ENCODE assay signal across 8 cellular contexts in the genomic region with DNA sequence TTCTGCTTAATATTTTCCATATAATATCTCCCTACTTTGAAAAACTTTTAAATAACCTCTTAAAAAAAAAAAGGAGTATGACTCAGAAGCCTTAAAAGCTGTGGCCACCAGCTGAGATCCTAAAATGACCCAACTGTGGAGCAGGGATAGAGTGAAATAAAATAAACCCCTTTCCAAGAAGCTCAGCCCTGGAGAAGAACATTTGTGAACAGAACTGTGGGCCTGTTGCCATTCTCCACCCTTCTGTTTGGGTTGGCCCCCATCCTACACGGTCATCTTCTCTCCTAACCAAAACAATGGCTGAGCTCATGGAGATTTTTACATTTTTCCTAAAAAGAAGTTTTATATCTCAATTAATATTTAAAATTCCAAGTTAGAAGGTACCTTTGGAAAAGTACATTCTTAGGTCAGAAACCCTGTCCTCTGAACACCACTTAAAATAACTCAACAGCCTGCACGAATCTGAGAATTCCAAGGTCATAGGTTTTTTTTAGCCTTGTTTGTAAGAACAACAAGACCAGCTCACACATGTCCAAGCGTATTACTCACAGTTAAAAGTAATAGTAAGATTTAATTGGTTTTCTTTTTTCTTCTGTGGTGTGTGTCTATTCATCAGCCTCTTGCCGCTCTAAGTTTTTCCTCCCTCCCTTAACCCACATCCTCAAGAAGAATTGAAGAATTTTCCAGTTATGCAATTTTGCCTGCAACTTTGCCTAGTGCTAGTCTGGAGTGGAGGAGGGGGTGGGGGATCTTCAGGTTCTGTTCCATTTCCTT.
A peak's percentile ranks its signal among the peaks of the same experiment; 100 is the strongest.
DNase-seq lines count a peak whose midpoint lies in the region; ATAC-seq, FAIRE-seq and TF ChIP-seq lines count a peak whose summit lies in the region.
"Had no signal": no experiment of that assay in that cellular context is flagged by ENCODE, and none has a peak within 500 bp of the region (broad histone marks: within the 10 kb centered on the region; RNA-seq: fewer than 3 reads in every experiment).

No MANE protein-coding gene starts in this region.

- dilution Hi-C loops in endothelial cell of umbilical vein (cut with MboI; ENCODE audit: extremely low pct_ligation_motif_present, low sequenced_read_pairs), result no loop called here

- H3K4me3 ChIP-seq in NB4 (ENCODE audit: low read depth, low read length) (no peak overlapping the region), endothelial cell of umbilical vein (replicated peaks in 1 of 3; ENCODE audit: insufficient read depth in 1 of 3, low read depth in 1 of 3, low read length in 3 of 3) (no peak overlapping the region), mesodermal cell (ENCODE audit: extremely low read depth, insufficient read depth, low read length, poor library complexity, severe bottlenecking) (no peak overlapping the region), uterus (no peak overlapping the region)
- H3K4me3 ChIP-seq: K562 had no signal

- H4K20me1 ChIP-seq in endothelial cell of umbilical vein (replicated peaks; ENCODE audit: control insufficient read depth, extremely low read depth, insufficient read depth, low read length), result no peaks in the 10 kb centered on the region

- CTCF ChIA-PET in endothelial cell of umbilical vein (lab: Charles Lee), result interaction anchor here (0.7 to 3.3 kb wide), 10 partner anchors 12 to 180 kb away, joined by 3 to 21 read pairs (median 6); no protein-coding TSS in a partner anchor

- peak overlapping the region; percentile 60 for H3K9ac ChIP-seq in endothelial cell of umbilical vein (replicated peaks; ENCODE audit: extremely low read depth, insufficient read depth, low read length)

- peak overlapping the region; percentile 9 for H2AFZ ChIP-seq in endothelial cell of umbilical vein (ENCODE audit: low read depth, low read length)

- TF ChIP-seq CTCF in NB4 (IDR thresholded peaks at IDR 0.05; ENCODE audit: low read depth, low read length), result no peak
- no peak for TF ChIP-seq CTCF in endothelial cell of umbilical vein (IDR thresholded peaks at IDR 0.05; ENCODE audit: extremely low read depth in 1 of 2, insufficient read depth in 1 of 2, low read depth in 1 of 2, low read length in 2 of 2)
- TF ChIP-seq CTCF in uterus (IDR thresholded peaks at IDR 0.05), result no peak

- peak overlapping the region; percentile 76 for H3K4me2 ChIP-seq in endothelial cell of umbilical vein (ENCODE audit: insufficient read depth, low read length)

- H3K36me3 ChIP-seq in endothelial cell of umbilical vein (ENCODE audit: control insufficient read depth in 2 of 2, extremely low read depth in 1 of 2, insufficient read depth in 2 of 2, low read length in 2 of 2), result no peaks in the 10 kb centered on the region
- H3K36me3 ChIP-seq in mesodermal cell (ENCODE audit: control insufficient read depth, insufficient read depth, low read length), result no peaks in the 10 kb centered on the region
- no peaks in the 10 kb centered on the region for H3K36me3 ChIP-seq in uterus

- no peaks in the 10 kb centered on the region for H3K79me2 ChIP-seq in endothelial cell of umbilical vein (ENCODE audit: control insufficient read depth, insufficient read depth, low read length)

- H3K4me1 ChIP-seq in endothelial cell of umbilical vein (ENCODE audit: control insufficient read depth, extremely low read depth, insufficient read depth, low read length) (peaks cover 39% of the 10 kb centered on the region), mesodermal cell (ENCODE audit: control insufficient read depth, insufficient read depth, low read length, poor library complexity, severe bottlenecking) (peaks cover 55% of the 10 kb centered on the region), uterus (no peaks in the 10 kb centered on the region)

- peak; percentile 66 for FAIRE-seq in endothelial cell of umbilical vein (lab: Jason Lieb, UNC)
- FAIRE-seq: K562 had no signal

- no peaks in the 10 kb centered on the region for H3K27me3 ChIP-seq in endothelial cell of umbilical vein (ENCODE audit: control insufficient read depth in 2 of 2, insufficient read depth in 2 of 2, low read length in 2 of 2)
- H3K27me3 ChIP-seq in uterus, result no peaks in the 10 kb centered on the region

- H3K27ac ChIP-seq in endothelial cell of umbilical vein (ENCODE audit: insufficient read depth, low read depth, low read length), result peak overlapping the region; percentile 86
- H3K27ac ChIP-seq in mesodermal cell (ENCODE audit: low read depth, low read length, severe bottlenecking), result peak overlapping the region; percentile 53
- peak overlapping the region; percentile 86 to 89 for H3K27ac ChIP-seq in uterus

- no peak for ATAC-seq in GM21528 (IDR thresholded peaks at IDR 0.05; ENCODE audit: low FRiP score, unreplicated experiment)
- ATAC-seq: K562 had no signal

- no peaks in the 10 kb centered on the region for H3K9me3 ChIP-seq in endothelial cell of umbilical vein (replicated peaks; ENCODE audit: control insufficient read depth, insufficient read depth, low read length)
- no peaks in the 10 kb centered on the region for H3K9me3 ChIP-seq in mesodermal cell (ENCODE audit: control insufficient read depth, low read length)
- H3K9me3 ChIP-seq in uterus, result no peaks in the 10 kb centered on the region

- TF ChIP-seq POLR2A in NB4 (IDR thresholded peaks at IDR 0.05; ENCODE audit: extremely low read depth, insufficient read length) (no peak), endothelial cell of umbilical vein (IDR thresholded peaks at IDR 0.05; ENCODE audit: low read depth, low read length) (no peak), uterus (IDR thresholded peaks at IDR 0.05) (no peak)

- DNase-seq in NB4 (ENCODE audit: low read depth) (peak; percentile 45), endothelial cell of umbilical vein (ENCODE audit: low read depth, low spot score) (peak; percentile 90), uterus (peak; percentile 82 to 87), activated gamma-delta T cell treated with Interleukin-2 at 50 U/mL for 16 hours (no peak)
- DNase-seq in activated CD4-positive, alpha-beta T cell treated with anti-CD3 and anti-CD28 coated beads, Interleukin-2, amount 50 U/mL, for 1 hour, result no peak

- intact Hi-C loops in endothelial cell of umbilical vein (cut with micrococcal nuclease), result loop anchor here (1.0 kb wide), 1 partner anchor 12 kb away; no protein-coding TSS in a partner anchor
- intact Hi-C loops in uterus (cut with DNase I; ENCODE audit: low total_unique reads), result no loop called here

- no peaks in the 10 kb centered on the region for H3K9me1 ChIP-seq in endothelial cell of umbilical vein (replicated peaks; ENCODE audit: control insufficient read depth, extremely low read depth, insufficient read depth, low read length)

- POLR2A ChIA-PET in endothelial cell of umbilical vein (lab: Charles Lee), result interaction anchor here (1.0 to 1.7 kb wide), 3 partner anchors 12 to 37 kb away, joined by 3 to 18 read pairs (median 4); no protein-coding TSS in a partner anchor

- TSS peak; percentile 32 for BruUV-seq in endothelial cell of umbilical vein (replicated peaks; lab: Mats Ljungman, UMichigan)

- no CpG with 5 or more reads among the region's 4 CpGs for WGBS in mesodermal cell (ENCODE audit: insufficient coverage in 2 of 2), 2 experiments

TF ChIP-seq in endothelial cell of umbilical vein, 7 proteins besides CTCF, POLR2A, EP300 and RAD21:
- TF ChIP-seq JUN (IDR thresholded peaks at IDR 0.05; ENCODE audit: borderline replicate concordance, insufficient read depth, insufficient read length, low read depth) (no peak), FOS (IDR thresholded peaks at IDR 0.05; ENCODE audit: borderline replicate concordance, insufficient read depth, low read length) (peak; percentile 33), GATA2 (IDR thresholded peaks at IDR 0.05; ENCODE audit: insufficient read depth, insufficient read length, low read depth, low read length) (peak; percentile 8)
TF ChIP-seq in endothelial cell of umbilical vein: peak in this region for 2.

Comparison
In these comparisons a context has a peak if more than half of its experiments do, and no peak if none do; other contexts are left out.
1. DNase-seq: peak in NB4 (single experiment), endothelial cell of umbilical vein (single experiment) and uterus (2 of 2); none in activated CD4-positive, alpha-beta T cell treated with anti-CD3 and anti-CD28 coated beads, Interleukin-2, amount 50 U/mL, for 1 hour (single experiment) and activated gamma-delta T cell treated with Interleukin-2 at 50 U/mL for 16 hours (single experiment).
2. Peak in every context shown above with its lines, with median percentiles within 50 percentile points of each other: H3K27ac ChIP-seq.